1 cellular context compared by ENCODE assay signal in the genomic region with DNA sequence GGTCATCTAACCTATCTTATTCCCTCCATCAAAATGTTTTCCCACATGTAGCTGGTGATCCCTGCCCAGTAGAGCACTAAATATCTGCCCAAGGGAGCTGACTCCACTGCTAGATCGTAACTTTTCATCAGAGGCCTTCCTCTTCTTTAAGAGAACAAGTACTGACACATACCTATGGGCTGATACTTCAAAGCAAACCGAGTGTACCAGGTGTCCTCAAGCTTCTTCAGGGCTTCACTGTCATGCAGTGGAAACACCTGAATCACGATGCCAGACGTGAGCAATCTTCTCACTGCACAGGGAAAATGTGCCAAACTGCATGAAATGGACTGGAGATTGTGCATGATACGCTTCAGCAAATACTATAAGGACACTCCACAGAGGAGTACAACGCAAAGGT.
TF ChIP-seq lines count a peak whose summit lies in the region.

No MANE protein-coding gene starts in this region.

TF ChIP-seq in K562, 482 proteins besides CTCF, POLR2A, EP300 and RAD21 (continued from another document):
- TF ChIP-seq, protein P1, sequence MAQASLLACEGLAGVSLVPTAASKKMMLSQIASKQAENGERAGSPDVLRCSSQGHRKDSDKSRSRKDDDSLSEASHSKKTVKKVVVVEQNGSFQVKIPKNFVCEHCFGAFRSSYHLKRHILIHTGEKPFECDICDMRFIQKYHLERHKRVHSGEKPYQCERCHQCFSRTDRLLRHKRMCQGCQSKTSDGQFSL (CRISPR knock-in tag; IDR thresholded peaks at IDR 0.05), result no peak
- TF ChIP-seq, protein P1 (tag; IDR thresholded peaks at IDR 0.05), result no peak
- TF ChIP-seq THRAP3 (IDR thresholded peaks at IDR 0.05; ENCODE audit: borderline replicate concordance) (no peak), PRMT5 (CRISPR knock-in tag; IDR thresholded peaks at IDR 0.05) (no peak), ZNF408 (CRISPR knock-in tag; IDR thresholded peaks at IDR 0.05; ENCODE audit: low read depth) (no peak), TOE1 (IDR thresholded peaks at IDR 0.05; ENCODE audit: borderline replicate concordance) (no peak), TOE1 (CRISPR knock-in tag; IDR thresholded peaks at IDR 0.05; ENCODE audit: borderline replicate concordance, low read depth) (no peak), CBX8 (IDR thresholded peaks at IDR 0.05; ENCODE audit: borderline replicate concordance, extremely low read depth, low read depth, low read length, poor library complexity, severe bottlenecking) (no peak), NR4A1 (CRISPR knock-in tag; IDR thresholded peaks at IDR 0.05) (no peak), NR4A1 (tag; IDR thresholded peaks at IDR 0.05) (no peak), HDAC8 (tag; IDR thresholded peaks at IDR 0.05) (no peak), TGIF2 (CRISPR knock-in tag; IDR thresholded peaks at IDR 0.05) (no peak), ZNF764 (CRISPR knock-in tag; IDR thresholded peaks at IDR 0.05; ENCODE audit: low read depth) (no peak)
- TF ChIP-seq, protein P2, sequence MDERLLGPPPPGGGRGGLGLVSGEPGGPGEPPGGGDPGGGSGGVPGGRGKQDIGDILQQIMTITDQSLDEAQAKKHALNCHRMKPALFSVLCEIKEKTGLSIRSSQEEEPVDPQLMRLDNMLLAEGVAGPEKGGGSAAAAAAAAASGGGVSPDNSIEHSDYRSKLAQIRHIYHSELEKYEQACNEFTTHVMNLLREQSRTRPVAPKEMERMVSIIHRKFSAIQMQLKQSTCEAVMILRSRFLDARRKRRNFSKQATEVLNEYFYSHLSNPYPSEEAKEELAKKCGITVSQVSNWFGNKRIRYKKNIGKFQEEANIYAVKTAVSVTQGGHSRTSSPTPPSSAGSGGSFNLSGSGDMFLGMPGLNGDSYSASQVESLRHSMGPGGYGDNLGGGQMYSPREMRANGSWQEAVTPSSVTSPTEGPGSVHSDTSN (CRISPR knock-in tag; IDR thresholded peaks at IDR 0.05; ENCODE audit: low read depth), result no peak
- TF ChIP-seq, protein P2 (tag; conservative IDR thresholded peaks at IDR 0.05; ENCODE audit: low read depth), result no peak
- TF ChIP-seq, protein P3, sequence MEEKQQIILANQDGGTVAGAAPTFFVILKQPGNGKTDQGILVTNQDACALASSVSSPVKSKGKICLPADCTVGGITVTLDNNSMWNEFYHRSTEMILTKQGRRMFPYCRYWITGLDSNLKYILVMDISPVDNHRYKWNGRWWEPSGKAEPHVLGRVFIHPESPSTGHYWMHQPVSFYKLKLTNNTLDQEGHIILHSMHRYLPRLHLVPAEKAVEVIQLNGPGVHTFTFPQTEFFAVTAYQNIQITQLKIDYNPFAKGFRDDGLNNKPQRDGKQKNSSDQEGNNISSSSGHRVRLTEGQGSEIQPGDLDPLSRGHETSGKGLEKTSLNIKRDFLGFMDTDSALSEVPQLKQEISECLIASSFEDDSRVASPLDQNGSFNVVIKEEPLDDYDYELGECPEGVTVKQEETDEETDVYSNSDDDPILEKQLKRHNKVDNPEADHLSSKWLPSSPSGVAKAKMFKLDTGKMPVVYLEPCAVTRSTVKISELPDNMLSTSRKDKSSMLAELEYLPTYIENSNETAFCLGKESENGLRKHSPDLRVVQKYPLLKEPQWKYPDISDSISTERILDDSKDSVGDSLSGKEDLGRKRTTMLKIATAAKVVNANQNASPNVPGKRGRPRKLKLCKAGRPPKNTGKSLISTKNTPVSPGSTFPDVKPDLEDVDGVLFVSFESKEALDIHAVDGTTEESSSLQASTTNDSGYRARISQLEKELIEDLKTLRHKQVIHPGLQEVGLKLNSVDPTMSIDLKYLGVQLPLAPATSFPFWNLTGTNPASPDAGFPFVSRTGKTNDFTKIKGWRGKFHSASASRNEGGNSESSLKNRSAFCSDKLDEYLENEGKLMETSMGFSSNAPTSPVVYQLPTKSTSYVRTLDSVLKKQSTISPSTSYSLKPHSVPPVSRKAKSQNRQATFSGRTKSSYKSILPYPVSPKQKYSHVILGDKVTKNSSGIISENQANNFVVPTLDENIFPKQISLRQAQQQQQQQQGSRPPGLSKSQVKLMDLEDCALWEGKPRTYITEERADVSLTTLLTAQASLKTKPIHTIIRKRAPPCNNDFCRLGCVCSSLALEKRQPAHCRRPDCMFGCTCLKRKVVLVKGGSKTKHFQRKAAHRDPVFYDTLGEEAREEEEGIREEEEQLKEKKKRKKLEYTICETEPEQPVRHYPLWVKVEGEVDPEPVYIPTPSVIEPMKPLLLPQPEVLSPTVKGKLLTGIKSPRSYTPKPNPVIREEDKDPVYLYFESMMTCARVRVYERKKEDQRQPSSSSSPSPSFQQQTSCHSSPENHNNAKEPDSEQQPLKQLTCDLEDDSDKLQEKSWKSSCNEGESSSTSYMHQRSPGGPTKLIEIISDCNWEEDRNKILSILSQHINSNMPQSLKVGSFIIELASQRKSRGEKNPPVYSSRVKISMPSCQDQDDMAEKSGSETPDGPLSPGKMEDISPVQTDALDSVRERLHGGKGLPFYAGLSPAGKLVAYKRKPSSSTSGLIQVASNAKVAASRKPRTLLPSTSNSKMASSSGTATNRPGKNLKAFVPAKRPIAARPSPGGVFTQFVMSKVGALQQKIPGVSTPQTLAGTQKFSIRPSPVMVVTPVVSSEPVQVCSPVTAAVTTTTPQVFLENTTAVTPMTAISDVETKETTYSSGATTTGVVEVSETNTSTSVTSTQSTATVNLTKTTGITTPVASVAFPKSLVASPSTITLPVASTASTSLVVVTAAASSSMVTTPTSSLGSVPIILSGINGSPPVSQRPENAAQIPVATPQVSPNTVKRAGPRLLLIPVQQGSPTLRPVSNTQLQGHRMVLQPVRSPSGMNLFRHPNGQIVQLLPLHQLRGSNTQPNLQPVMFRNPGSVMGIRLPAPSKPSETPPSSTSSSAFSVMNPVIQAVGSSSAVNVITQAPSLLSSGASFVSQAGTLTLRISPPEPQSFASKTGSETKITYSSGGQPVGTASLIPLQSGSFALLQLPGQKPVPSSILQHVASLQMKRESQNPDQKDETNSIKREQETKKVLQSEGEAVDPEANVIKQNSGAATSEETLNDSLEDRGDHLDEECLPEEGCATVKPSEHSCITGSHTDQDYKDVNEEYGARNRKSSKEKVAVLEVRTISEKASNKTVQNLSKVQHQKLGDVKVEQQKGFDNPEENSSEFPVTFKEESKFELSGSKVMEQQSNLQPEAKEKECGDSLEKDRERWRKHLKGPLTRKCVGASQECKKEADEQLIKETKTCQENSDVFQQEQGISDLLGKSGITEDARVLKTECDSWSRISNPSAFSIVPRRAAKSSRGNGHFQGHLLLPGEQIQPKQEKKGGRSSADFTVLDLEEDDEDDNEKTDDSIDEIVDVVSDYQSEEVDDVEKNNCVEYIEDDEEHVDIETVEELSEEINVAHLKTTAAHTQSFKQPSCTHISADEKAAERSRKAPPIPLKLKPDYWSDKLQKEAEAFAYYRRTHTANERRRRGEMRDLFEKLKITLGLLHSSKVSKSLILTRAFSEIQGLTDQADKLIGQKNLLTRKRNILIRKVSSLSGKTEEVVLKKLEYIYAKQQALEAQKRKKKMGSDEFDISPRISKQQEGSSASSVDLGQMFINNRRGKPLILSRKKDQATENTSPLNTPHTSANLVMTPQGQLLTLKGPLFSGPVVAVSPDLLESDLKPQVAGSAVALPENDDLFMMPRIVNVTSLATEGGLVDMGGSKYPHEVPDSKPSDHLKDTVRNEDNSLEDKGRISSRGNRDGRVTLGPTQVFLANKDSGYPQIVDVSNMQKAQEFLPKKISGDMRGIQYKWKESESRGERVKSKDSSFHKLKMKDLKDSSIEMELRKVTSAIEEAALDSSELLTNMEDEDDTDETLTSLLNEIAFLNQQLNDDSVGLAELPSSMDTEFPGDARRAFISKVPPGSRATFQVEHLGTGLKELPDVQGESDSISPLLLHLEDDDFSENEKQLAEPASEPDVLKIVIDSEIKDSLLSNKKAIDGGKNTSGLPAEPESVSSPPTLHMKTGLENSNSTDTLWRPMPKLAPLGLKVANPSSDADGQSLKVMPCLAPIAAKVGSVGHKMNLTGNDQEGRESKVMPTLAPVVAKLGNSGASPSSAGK (IDR thresholded peaks at IDR 0.05), result no peak
